In the genomic region with DNA sequence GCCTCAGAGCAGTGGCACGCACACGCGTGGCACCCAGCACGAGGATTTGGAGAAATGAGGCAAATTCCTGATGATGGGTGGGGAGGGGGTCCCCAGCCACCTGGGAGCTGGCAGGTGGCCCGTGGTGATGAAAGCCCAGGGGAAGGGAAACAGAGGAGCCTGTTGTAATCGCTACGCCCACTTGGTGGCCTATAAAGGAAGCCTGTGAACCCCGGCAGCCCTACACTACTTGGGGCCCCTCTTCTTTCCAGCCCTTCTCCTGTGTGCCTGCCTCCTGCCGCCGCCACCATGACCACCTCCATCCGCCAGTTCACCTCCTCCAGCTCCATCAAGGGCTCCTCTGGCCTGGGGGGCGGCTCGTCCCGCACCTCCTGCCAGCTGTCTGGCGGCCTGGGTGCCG, we compare ENCODE assay signal across 15 cellular contexts. TPM values are rescaled to one million over a fixed set of nuclear protein-coding genes. Genes with fewer than 3 reads are reported as not detected.
"Had no signal": no experiment of that assay in that cellular context is flagged by ENCODE, and none has a peak within 500 bp of the region (broad histone marks: within the 10 kb centered on the region; RNA-seq: fewer than 3 reads in every experiment).

No MANE protein-coding gene starts in this region.

RNA-seq across cellular contexts. Expression of gene EVPLL, which starts 49.1 kb away (rescaled TPM):
- total RNA-seq: activated B cell treated with CpG ODN at 0.5 μM for 24 hours; activated CD4-positive, alpha-beta memory T cell treated with anti-CD3 and anti-CD28 coated beads for 36 hours; activated CD4-positive, alpha-beta memory T cell treated with anti-CD3 and anti-CD28 coated beads, Interleukin-2, amount 10 ng/mL, durations not matched to agents 7 days and 5 days; activated CD4-positive, alpha-beta T cell treated with anti-CD3 and anti-CD28 coated beads, Interleukin-2, amount 10 ng/mL, durations not matched to agents 24 days and 14 days; activated CD4-positive, alpha-beta T cell treated with anti-CD3 and anti-CD28 coated beads, Interleukin-2, amount 10 ng/mL, durations not matched to agents 7 days and 5 days; activated CD8-positive, alpha-beta memory T cell treated with anti-CD3 and anti-CD28 coated beads for 36 hours; activated CD8-positive, alpha-beta memory T cell treated with anti-CD3 and anti-CD28 coated beads, Interleukin-2, amount 10 ng/mL, durations not matched to agents 7 days and 5 days; activated CD8-positive, alpha-beta T cell treated with anti-CD3 and anti-CD28 coated beads for 36 hours; activated CD8-positive, alpha-beta T cell treated with anti-CD3 and anti-CD28 coated beads, Interleukin-2, amount 10 ng/mL, durations not matched to agents 7 days and 5 days; T-cell; T-helper 1 cell treated with Interleukin-12 subunit alpha and Interleukin-12 subunit beta and Interleukin-4 antibody, amounts not matched to agents 30 ng/mL and 1 ng/mL, for 36 hours; T-helper 17 cell; T-helper 2 cell treated with Interferon-gamma antibody and Interleukin-4, amounts not matched to agents 100 ng/mL and 5 ng/mL, for 36 hours; WTC11 had no signal

RNA-seq across cellular contexts. Expression of gene LGALS9C, which starts 50.0 kb away (rescaled TPM):
- total RNA-seq: activated B cell treated with CpG ODN at 0.5 μM for 24 hours; activated CD4-positive, alpha-beta T cell treated with anti-CD3 and anti-CD28 coated beads for 36 hours; activated CD4-positive, alpha-beta T cell treated with anti-CD3 and anti-CD28 coated beads, Interleukin-2, amount 10 ng/mL, durations not matched to agents 24 days and 14 days; activated CD8-positive, alpha-beta memory T cell treated with anti-CD3 and anti-CD28 coated beads for 36 hours; activated CD8-positive, alpha-beta T cell treated with anti-CD3 and anti-CD28 coated beads for 36 hours; T-helper 17 cell; WTC11 had no signal
